Comparison of ENCODE assay signal across 2 cellular contexts in genomic region chr4:138741778-138742377, GRCh38.
TF ChIP-seq lines count a peak whose summit lies in the region.

No MANE protein-coding gene starts in this region.

TF ChIP-seq in IMR-90, 13 proteins besides CTCF, POLR2A, EP300 and RAD21:
- TF ChIP-seq SMC3 (IDR thresholded peaks at IDR 0.05; ENCODE audit: low read depth, low read length) (no peak), MAFK (IDR thresholded peaks at IDR 0.05; ENCODE audit: low read depth, low read length) (peak; percentile 91), MAZ (IDR thresholded peaks at IDR 0.05; ENCODE audit: borderline replicate concordance, low read depth, low read length) (no peak), MXI1 (IDR thresholded peaks at IDR 0.05; ENCODE audit: borderline replicate concordance, low read depth, low read length) (no peak), ELK1 (IDR thresholded peaks at IDR 0.05; ENCODE audit: borderline replicate concordance, low read depth, low read length) (no peak), NFE2L2 (IDR thresholded peaks at IDR 0.05; ENCODE audit: low read depth, low read length) (no peak), USF2 (IDR thresholded peaks at IDR 0.05; ENCODE audit: low read depth, low read length) (no peak)

TF ChIP-seq in K562, 482 proteins besides CTCF, POLR2A, EP300 and RAD21:
- TF ChIP-seq CREB1 (IDR thresholded peaks at IDR 0.05) = no peak
- no peak for TF ChIP-seq CREB1 (CRISPR knock-in tag; IDR thresholded peaks at IDR 0.05)
- no peak for TF ChIP-seq ZNF280A (IDR thresholded peaks at IDR 0.05; ENCODE audit: low read depth, partially characterized antibody)
- TF ChIP-seq ZNF408 (CRISPR knock-in tag; IDR thresholded peaks at IDR 0.05; ENCODE audit: low read depth) = no peak
- peak; percentile 75 for TF ChIP-seq MAFF (IDR thresholded peaks at IDR 0.05; ENCODE audit: low read length)
- TF ChIP-seq RFX1 (IDR thresholded peaks at IDR 0.05) = peak; percentile 1; the same call in 1 of the 2 replicates
- no peak for TF ChIP-seq GTF3C2 (IDR thresholded peaks at IDR 0.05; ENCODE audit: borderline replicate concordance, extremely low read depth, insufficient read length)
- TF ChIP-seq MAFG (tag; conservative IDR thresholded peaks at IDR 0.05) = peak; percentile 60
- no peak for TF ChIP-seq POLR2AphosphoS2 (IDR thresholded peaks at IDR 0.05; ENCODE audit: low read length)
- TF ChIP-seq C11orf30 (IDR thresholded peaks at IDR 0.05; ENCODE audit: low read depth) = peak; percentile 67
- peak; percentile 69; the same call in 1 of the 2 replicates for TF ChIP-seq MAFK (IDR thresholded peaks at IDR 0.05; ENCODE audit: low read length)
- no peak for TF ChIP-seq ZNF282 (CRISPR knock-in tag; IDR thresholded peaks at IDR 0.05)
- TF ChIP-seq ZZZ3 (IDR thresholded peaks at IDR 0.05) = no peak
- no peak for TF ChIP-seq TFAP4 (CRISPR knock-in tag; IDR thresholded peaks at IDR 0.05; ENCODE audit: borderline replicate concordance)
- TF ChIP-seq JUND (IDR thresholded peaks at IDR 0.05; ENCODE audit: borderline replicate concordance, low read depth, low read length) = no peak
- no peak for TF ChIP-seq JUND (tag; IDR thresholded peaks at IDR 0.05; ENCODE audit: borderline replicate concordance, low read depth, low read length)
- no peak for TF ChIP-seq FOXJ3 (CRISPR knock-in tag; IDR thresholded peaks at IDR 0.05)
- TF ChIP-seq SMARCE1 (IDR thresholded peaks at IDR 0.05) = no peak
- TF ChIP-seq SAFB (IDR thresholded peaks at IDR 0.05; ENCODE audit: borderline replicate concordance, low read depth, low read length) = no peak
- TF ChIP-seq ZNF263 (CRISPR knock-in tag; IDR thresholded peaks at IDR 0.05; ENCODE audit: borderline replicate concordance) = no peak
- TF ChIP-seq ZNF316 (IDR thresholded peaks at IDR 0.05) = peak; percentile 85
